In the genomic region with DNA sequence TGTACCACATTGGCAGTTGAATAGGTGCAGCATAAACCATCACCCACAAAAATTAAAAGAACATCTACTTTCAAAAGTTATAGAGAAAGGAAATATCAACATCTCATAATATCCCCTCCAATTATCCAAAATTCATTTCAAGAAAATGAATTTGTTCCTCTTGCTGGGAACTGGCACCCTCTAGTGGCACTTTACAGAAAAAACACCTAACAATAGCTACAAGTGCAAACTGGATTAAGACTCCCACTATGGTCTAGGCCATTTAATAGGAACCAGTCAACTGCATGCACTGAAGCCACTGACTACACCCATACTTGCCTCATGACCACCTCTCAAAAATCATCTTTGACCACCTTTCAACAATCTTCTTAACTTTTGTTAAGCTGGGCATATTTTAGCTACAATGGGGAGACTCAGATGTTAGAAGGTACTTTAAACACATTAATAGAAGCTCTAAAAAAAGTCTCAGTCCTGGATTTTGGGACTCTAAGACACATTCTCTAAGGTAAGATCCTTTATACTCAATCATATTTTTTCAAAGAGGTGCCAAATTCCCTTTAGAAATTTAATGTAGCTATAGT, we compare ENCODE assay signal across 8 cellular contexts. TPM values are rescaled to one million over a fixed set of nuclear protein-coding genes. Genes with fewer than 3 reads are reported as not detected.
DNase-seq lines count a peak whose midpoint lies in the region; ATAC-seq and TF ChIP-seq lines count a peak whose summit lies in the region.

No MANE protein-coding gene starts in this region.

- CTCF ChIA-PET in activated CD4-positive, alpha-beta T cell treated with anti-CD3 and anti-CD28 coated beads for 36 hours (lab: Charles Lee): interaction anchor here (0.6 to 6.1 kb wide), 58 partner anchors 8 to 877 kb away, joined by 3 to 144 read pairs (median 4); a partner anchor contains a TSS
- CTCF ChIA-PET in OCI-LY7 (lab: Charles Lee; ENCODE audit: unreplicated experiment): interaction anchor here (1.0 to 2.1 kb wide), 6 partner anchors 9 to 203 kb away, joined by 3 to 16 read pairs (median 6); a partner anchor contains a TSS

- DNase-seq in activated CD4-positive, alpha-beta T cell treated with anti-CD3 and anti-CD28 coated beads for 36 hours: peak; percentile 41
- DNase-seq in activated CD4-positive, alpha-beta T cell treated with anti-CD3 and anti-CD28 coated beads, Interleukin-2, amount 50 U/mL, for 1 hour: no peak
- DNase-seq in OCI-LY7 (ENCODE audit: low spot score) (peak; percentile 69), cardiac fibroblast (ENCODE audit: low read depth in 2 of 2) (peak; percentile 71 to 78), left kidney (ENCODE audit: low read depth, low spot score) (peak; percentile 50), upper lobe of right lung (no peak)
- no peak for DNase-seq in activated CD4-positive, CD25-positive, alpha-beta regulatory T cell (lab: John Stamatoyannopoulos, UW)

- H3K4me3 Mint-ChIP-seq in activated CD4-positive, alpha-beta T cell treated with anti-CD3 and anti-CD28 coated beads for 36 hours: no peak overlapping the region

- H3K36me3 Mint-ChIP-seq in activated CD4-positive, alpha-beta T cell treated with anti-CD3 and anti-CD28 coated beads for 36 hours (ENCODE audit: low read depth): peaks cover 43% of the 10 kb centered on the region

- peaks cover 23% of the 10 kb centered on the region for H3K4me1 Mint-ChIP-seq in activated CD4-positive, alpha-beta T cell treated with anti-CD3 and anti-CD28 coated beads for 36 hours

- no peaks in the 10 kb centered on the region for H3K27me3 ChIP-seq in upper lobe of right lung

- peak; percentile 74 for ATAC-seq in activated CD4-positive, alpha-beta T cell treated with anti-CD3 and anti-CD28 coated beads for 36 hours
- ATAC-seq in HG03432 (IDR thresholded peaks at IDR 0.05; ENCODE audit: unreplicated experiment): peak; percentile 60
- ATAC-seq in upper lobe of right lung: peak; percentile 82

- H3K4me1 ChIP-seq in OCI-LY7 (ENCODE audit: insufficient read depth, low read length, poor library complexity, severe bottlenecking) (peaks cover 8% of the 10 kb centered on the region), upper lobe of right lung (peaks cover 5% of the 10 kb centered on the region)

- H3K27ac ChIP-seq in OCI-LY7 (ENCODE audit: low read depth, low read length, poor library complexity, severe bottlenecking): no peak overlapping the region
- no peak overlapping the region for H3K27ac ChIP-seq in upper lobe of right lung

- H3K36me3 ChIP-seq in OCI-LY7 (ENCODE audit: insufficient read depth, low read length): peaks cover 73% of the 10 kb centered on the region
- H3K36me3 ChIP-seq in upper lobe of right lung: peaks cover 93% of the 10 kb centered on the region

- H3K4me3 ChIP-seq in OCI-LY7 (ENCODE audit: low read depth, low read length, poor library complexity, severe bottlenecking): no peak overlapping the region
- H3K4me3 ChIP-seq in cardiac fibroblast (replicated peaks in 1 of 2; ENCODE audit: low read depth in 2 of 2, low read length in 2 of 2): no peak overlapping the region
- no peak overlapping the region for H3K4me3 ChIP-seq in upper lobe of right lung

- TF ChIP-seq CTCF in OCI-LY7 (conservative IDR thresholded peaks at IDR 0.05; ENCODE audit: low read length) (peak; percentile 98), cardiac fibroblast (IDR thresholded peaks at IDR 0.05; ENCODE audit: low read depth, low read length) (peak; percentile 72), upper lobe of right lung (IDR thresholded peaks at IDR 0.05) (peak; percentile 80)

- POLR2A ChIA-PET in activated CD4-positive, alpha-beta T cell treated with anti-CD3 and anti-CD28 coated beads for 36 hours (lab: Charles Lee): interaction anchor here (0.6 to 1.0 kb wide), 4 partner anchors 69 to 210 kb away, joined by 3 to 4 read pairs (median 4); no protein-coding TSS in a partner anchor
- POLR2A ChIA-PET in OCI-LY7 (lab: Charles Lee): interaction anchor here (0.8 to 1.8 kb wide), 4 partner anchors 10 to 213 kb away, joined by 3 to 7 read pairs (median 5); no protein-coding TSS in a partner anchor

- H3K9me3 ChIP-seq in OCI-LY7 (ENCODE audit: low read length): no peaks in the 10 kb centered on the region
- H3K9me3 ChIP-seq in upper lobe of right lung: no peaks in the 10 kb centered on the region

- H3K9me3 Mint-ChIP-seq in activated CD4-positive, alpha-beta T cell treated with anti-CD3 and anti-CD28 coated beads for 36 hours (ENCODE audit: low read depth): no peaks in the 10 kb centered on the region

- H3K9me2 ChIP-seq in OCI-LY7 (ENCODE audit: insufficient read depth, low read length): no peaks in the 10 kb centered on the region

- no peaks in the 10 kb centered on the region for H4K20me1 ChIP-seq in OCI-LY7 (ENCODE audit: insufficient read depth, low read length)

- no peaks in the 10 kb centered on the region for H3K27me3 Mint-ChIP-seq in activated CD4-positive, alpha-beta T cell treated with anti-CD3 and anti-CD28 coated beads for 36 hours

- no TSS peak for BruUV-seq in OCI-LY7 (replicated peaks; lab: Mats Ljungman, UMichigan)

- H3K4me2 ChIP-seq in OCI-LY7 (ENCODE audit: low read length): no peak overlapping the region

- intact Hi-C loops in activated CD4-positive, alpha-beta T cell treated with anti-CD3 and anti-CD28 coated beads for 36 hours (cut with DNase I, micrococcal nuclease): loop anchor here (1.0 to 5.0 kb wide), 7 partner anchors 12 to 876 kb away; a partner anchor contains a TSS
- intact Hi-C loops in OCI-LY7 (cut with micrococcal nuclease; ENCODE audit: unreplicated experiment) (loop anchor here (1.0 to 5.0 kb wide), 2 partner anchors 136 to 201 kb away; no protein-coding TSS in a partner anchor), upper lobe of right lung (cut with DNase I) (no loop called here)

- H2AFZ ChIP-seq in OCI-LY7 (ENCODE audit: low read length): peak overlapping the region; percentile 22; the same call in 1 of the 2 replicates

- H3K27ac Mint-ChIP-seq in activated CD4-positive, alpha-beta T cell treated with anti-CD3 and anti-CD28 coated beads for 36 hours: peak overlapping the region; percentile 24

- peaks cover 3% of the 10 kb centered on the region; the same call in 1 of the 2 replicates for H3K79me2 ChIP-seq in OCI-LY7 (ENCODE audit: insufficient read depth, low read depth, low read length)

RNA-seq across cellular contexts. Expression of a gene that starts 17.3 kb away (rescaled TPM):
- total RNA-seq in activated CD4-positive, alpha-beta T cell treated with anti-CD3 and anti-CD28 coated beads for 36 hours: 10 to 100 TPM; 11.1 to 12.5 TPM
- total RNA-seq in OCI-LY7 (2014; rRNA removed; shearing (Covaris generic)): 5.5 and 6.8 TPM in 2 replicates
- total RNA-seq in OCI-LY7 (2022) (10.2 and 11.4 TPM in 2 replicates), upper lobe of right lung (13.5 TPM)

Comparison
In these comparisons a context has a peak if more than half of its experiments do, and no peak if none do; other contexts are left out.
1. DNase-seq: peak in activated CD4-positive, alpha-beta T cell treated with anti-CD3 and anti-CD28 coated beads for 36 hours (single experiment), OCI-LY7 (single experiment), cardiac fibroblast (2 of 2) and left kidney (single experiment); none in activated CD4-positive, alpha-beta T cell treated with anti-CD3 and anti-CD28 coated beads, Interleukin-2, amount 50 U/mL, for 1 hour (single experiment), upper lobe of right lung (single experiment) and activated CD4-positive, CD25-positive, alpha-beta regulatory T cell (0 of 4).
2. Peak in every context shown above with its lines, with median percentiles within 50 percentile points of each other: ATAC-seq and CTCF ChIP-seq.